ENCODE assay signal across 16 cellular contexts in genomic region chr1:58909914-58910681, GRCh38.
"Had no signal": no experiment of that assay in that cellular context is flagged by ENCODE, and none has a peak within 500 bp of the region (broad histone marks: within the 10 kb centered on the region; RNA-seq: fewer than 3 reads in every experiment).

No MANE protein-coding gene starts in this region.

- DNase-seq: activated CD4-positive, alpha-beta T cell treated with anti-CD3 and anti-CD28 coated beads, Interleukin-2, amount 50 U/mL, for 48 hours; activated naive CD4-positive, alpha-beta T cell treated with anti-CD3 and anti-CD28 coated beads, Interleukin-2, amount 10 ng/mL, durations not matched to agents 7 days and 5 days; activated T-cell treated with anti-CD3 and anti-CD28 coated beads, Interleukin-2, amount 50 U/mL, for 1 hour; adrenal gland; dorsolateral prefrontal cortex; gastrocnemius medialis; heart left ventricle; naive thymus-derived CD4-positive, alpha-beta T cell; ovary; sigmoid colon; stimulated activated naive CD4-positive, alpha-beta T cell; substantia nigra had no signal

- H3K27ac ChIP-seq: adrenal gland, cardiac muscle cell, dorsolateral prefrontal cortex, gastrocnemius medialis, heart left ventricle, ovary, sigmoid colon, tibial nerve, vagina, VCaP had no signal

- H3K36me3 ChIP-seq: adrenal gland, cardiac muscle cell, gastrocnemius medialis, heart left ventricle, ovary, sigmoid colon, tibial nerve, vagina had no signal

- ATAC-seq: gastrocnemius medialis; heart left ventricle; naive thymus-derived CD4-positive, alpha-beta T cell had no signal

- H3K4me1 ChIP-seq: adrenal gland, vagina had no signal

- H3K9me3 ChIP-seq: adrenal gland, ovary had no signal

- H3K4me3 ChIP-seq: adrenal gland, cardiac muscle cell, dorsolateral prefrontal cortex, gastrocnemius medialis, heart left ventricle, ovary, sigmoid colon, tibial nerve, vagina had no signal

- H3K27me3 ChIP-seq: adrenal gland, cardiac muscle cell, dorsolateral prefrontal cortex, gastrocnemius medialis, heart left ventricle, ovary, sigmoid colon, tibial nerve, vagina had no signal
